8 cellular contexts compared by ENCODE assay signal in genomic region chr12:12715128-12715458, GRCh38. TPM values are rescaled to one million over a fixed set of nuclear protein-coding genes. Genes with fewer than 3 reads are reported as not detected.
DNase-seq lines count a peak whose midpoint lies in the region; ATAC-seq and TF ChIP-seq lines count a peak whose summit lies in the region.
"Had no signal": no experiment of that assay in that cellular context is flagged by ENCODE, and none has a peak within 500 bp of the region (broad histone marks: within the 10 kb centered on the region; RNA-seq: fewer than 3 reads in every experiment).

No MANE protein-coding gene starts in this region.

- H3K9me3 Mint-ChIP-seq in WTC11: no peaks in the 10 kb centered on the region

- peaks cover 10% of the 10 kb centered on the region; the same call in 1 of the 2 replicates for H3K27me3 Mint-ChIP-seq in WTC11 (ENCODE audit: low read depth)

- H3K36me3 ChIP-seq in iPS-20b (ENCODE audit: insufficient read depth, low read depth, low read length) (peaks cover 13% of the 10 kb centered on the region), stomach (peaks cover 0 to 6% (median 3%) of the 10 kb centered on the region in 4 donors)

- H3K4me1 ChIP-seq in iPS-20b (ENCODE audit: insufficient read depth, low read length): peaks cover 27% of the 10 kb centered on the region; the same call in 1 of the 2 replicates
- H3K4me1 ChIP-seq in stomach: peaks cover 33 to 49% (median 47%) of the 10 kb centered on the region in 4 donors

- H3K27me3 ChIP-seq in HL-60 (ENCODE audit: insufficient read depth, poor library complexity, severe bottlenecking) (no peaks in the 10 kb centered on the region), iPS-20b (ENCODE audit: insufficient read depth, low read length) (peaks cover 48% of the 10 kb centered on the region), stomach (no peaks in the 10 kb centered on the region)

- no peak overlapping the region; the same call in 1 of the 2 replicates for H3K27ac Mint-ChIP-seq in WTC11

- no peak for TF ChIP-seq POLR2A in stomach (IDR thresholded peaks at IDR 0.05)

- no peak for DNase-seq in HL-60 (ENCODE audit: low read depth in 1 of 2, low spot score in 1 of 2)
- DNase-seq in WTC11 (ENCODE audit: low spot score): no peak
- DNase-seq in stomach: no peak
- no peak for DNase-seq in SKM-1 (lab: John Stamatoyannopoulos, UW; ENCODE audit: unreplicated experiment)
- DNase-seq in HuH-7.5 (ENCODE audit: low spot score): no peak

- H3K36me3 Mint-ChIP-seq in WTC11: peaks cover 17% of the 10 kb centered on the region

- H3K4me1 Mint-ChIP-seq in WTC11: peaks cover 49% of the 10 kb centered on the region

- no peak overlapping the region for H3K4me3 ChIP-seq in HL-60 (replicated peaks; ENCODE audit: insufficient read depth, low read length)
- H3K4me3 ChIP-seq in iPS-20b (ENCODE audit: low read length): peak overlapping the region; percentile 51; the same call in 1 of the 2 replicates
- H3K4me3 ChIP-seq in stomach: peak overlapping the region in 3 of 4 donors; percentile 30 to 91 (median 84)
- H3K4me3 ChIP-seq: SK-N-MC had no signal

- intact Hi-C loops in stomach (cut with DNase I; ENCODE audit: low total_unique reads): no loop called here

- POLR2A ChIA-PET in WTC11 (lab: Charles Lee): interaction anchor here (3.5 kb wide), 1 partner anchor 10 kb away, joined by 31 read pairs; no protein-coding TSS in a partner anchor

- peak overlapping the region; percentile 61 for H3K4me3 Mint-ChIP-seq in WTC11

- CTCF ChIA-PET in WTC11 (lab: Charles Lee): interaction anchor here (1.0 to 4.2 kb wide), 3 partner anchors 21 to 330 kb away, joined by 3 to 46 read pairs (median 4); no protein-coding TSS in a partner anchor

- ATAC-seq in WTC11 (no peak), GM21529 (IDR thresholded peaks at IDR 0.05; ENCODE audit: unreplicated experiment) (no peak)

- TF ChIP-seq CTCF in HL-60 (IDR thresholded peaks at IDR 0.05; ENCODE audit: insufficient read depth, low read length) (no peak), WTC11 (IDR thresholded peaks at IDR 0.05) (no peak), stomach (IDR thresholded peaks at IDR 0.05) (no peak)

- H3K9ac ChIP-seq in iPS-20b (ENCODE audit: low read depth, low read length): no peak overlapping the region; the same call in 1 of the 2 replicates

- H3K9me3 ChIP-seq in iPS-20b (ENCODE audit: insufficient read depth, low read depth, low read length) (no peaks in the 10 kb centered on the region), stomach (no peaks in the 10 kb centered on the region)

- H3K27ac ChIP-seq in HL-60 (replicated peaks) (peak overlapping the region; percentile 100), iPS-20b (ENCODE audit: low read length) (no peak overlapping the region), stomach (peak overlapping the region; percentile 97 to 100 (median 100))

- TF ChIP-seq EP300 in stomach (IDR thresholded peaks at IDR 0.05): no peak

TF ChIP-seq in WTC11, 78 proteins besides CTCF, POLR2A, EP300 and RAD21:
- no peak for TF ChIP-seq ZNF532 (CRISPR knock-in tag; IDR thresholded peaks at IDR 0.05; ENCODE audit: borderline replicate concordance)
- no peak for TF ChIP-seq OVOL2 (CRISPR knock-in tag; IDR thresholded peaks at IDR 0.05; ENCODE audit: borderline replicate concordance)
- TF ChIP-seq ESRRA (CRISPR knock-in tag; IDR thresholded peaks at IDR 0.05; ENCODE audit: borderline replicate concordance): no peak
- no peak for TF ChIP-seq TEAD1 (CRISPR knock-in tag; IDR thresholded peaks at IDR 0.05)
- no peak for TF ChIP-seq ZBTB21 (CRISPR knock-in tag; IDR thresholded peaks at IDR 0.05; ENCODE audit: borderline replicate concordance)
- TF ChIP-seq CDX4 (CRISPR knock-in tag; IDR thresholded peaks at IDR 0.05; ENCODE audit: borderline replicate concordance): no peak
- TF ChIP-seq ZNF281 (CRISPR knock-in tag; IDR thresholded peaks at IDR 0.05): no peak

RNA-seq across cellular contexts. Expression of gene CDKN1B, which starts 2.1 kb away (rescaled TPM):
- total RNA-seq in WTC11 (2021): 34.2 to 38.4 TPM (median 34.8 TPM) in 3 replicates
- 10 to 100 TPM; 22.9 to 60.8 (median 40.0) TPM for total RNA-seq in stomach
- 10 to 100 TPM; 17.7 to 27.6 (median 24.7) TPM for polyA plus RNA-seq in stomach

RNA-seq across cellular contexts. Expression of gene GPR19, which starts 19.1 kb away (rescaled TPM):
- total RNA-seq in WTC11 (2021) (10.4 to 16.4 TPM (median 14.2 TPM) in 3 replicates), stomach (under 1 TPM in 1 of 5 donors, not detected in 4; 0.73 TPM)
- under 1 TPM; 0.19 to 0.61 (median 0.23) TPM for polyA plus RNA-seq in stomach
